1 cellular context compared by ENCODE assay signal in the genomic region with DNA sequence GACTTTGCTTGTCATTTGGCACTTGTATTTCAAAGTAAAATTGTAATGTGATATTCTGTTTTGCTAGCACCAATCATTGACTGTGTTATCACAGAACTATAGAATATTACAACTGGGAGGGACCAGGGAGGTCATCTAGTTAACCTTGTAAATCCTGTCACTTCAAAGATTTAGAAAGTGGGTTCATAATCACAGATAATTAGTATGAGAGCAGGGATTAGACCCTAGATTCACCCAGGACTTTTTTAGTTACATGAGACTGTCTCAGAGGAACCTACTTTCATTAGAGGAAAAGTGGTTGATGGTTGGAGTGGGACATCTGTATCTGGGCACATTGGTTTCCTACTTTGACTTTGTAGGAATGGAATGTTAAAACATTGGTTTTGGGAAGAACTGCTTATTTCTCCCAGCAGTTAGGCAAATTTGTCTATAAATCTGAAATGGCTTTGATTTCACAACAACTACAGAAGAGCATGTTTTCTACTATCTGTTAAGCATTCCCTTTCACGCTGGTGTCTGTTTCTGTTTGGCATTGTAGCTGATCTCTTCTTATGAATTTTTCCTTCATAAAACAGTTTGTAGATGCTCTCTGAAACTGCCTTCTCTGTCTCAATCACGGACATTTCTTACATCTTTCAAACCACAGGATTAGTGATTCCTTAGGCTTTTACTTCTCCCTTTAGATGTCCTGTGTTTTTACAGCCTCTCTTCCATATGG.
TF ChIP-seq lines count a peak whose summit lies in the region.

No MANE protein-coding gene starts in this region.

TF ChIP-seq in IMR-90, 13 proteins besides CTCF, POLR2A, EP300 and RAD21:
- no peak for TF ChIP-seq MAZ (IDR thresholded peaks at IDR 0.05; ENCODE audit: borderline replicate concordance, low read depth, low read length)
- TF ChIP-seq RFX5 (IDR thresholded peaks at IDR 0.05; ENCODE audit: low read depth, low read length) = no peak
- TF ChIP-seq, protein P1, sequence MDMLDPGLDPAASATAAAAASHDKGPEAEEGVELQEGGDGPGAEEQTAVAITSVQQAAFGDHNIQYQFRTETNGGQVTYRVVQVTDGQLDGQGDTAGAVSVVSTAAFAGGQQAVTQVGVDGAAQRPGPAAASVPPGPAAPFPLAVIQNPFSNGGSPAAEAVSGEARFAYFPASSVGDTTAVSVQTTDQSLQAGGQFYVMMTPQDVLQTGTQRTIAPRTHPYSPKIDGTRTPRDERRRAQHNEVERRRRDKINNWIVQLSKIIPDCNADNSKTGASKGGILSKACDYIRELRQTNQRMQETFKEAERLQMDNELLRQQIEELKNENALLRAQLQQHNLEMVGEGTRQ (IDR thresholded peaks at IDR 0.05; ENCODE audit: low read depth, low read length) = no peak
- no peak for TF ChIP-seq SMC3 (IDR thresholded peaks at IDR 0.05; ENCODE audit: low read depth, low read length)
- TF ChIP-seq BHLHE40 (IDR thresholded peaks at IDR 0.05; ENCODE audit: low read depth, low read length) = no peak
- TF ChIP-seq NFE2L2 (IDR thresholded peaks at IDR 0.05; ENCODE audit: low read depth, low read length) = no peak
- no peak for TF ChIP-seq CHD1 (IDR thresholded peaks at IDR 0.05; ENCODE audit: low read depth, low read length)
